12 cellular contexts compared by ENCODE assay signal in the genomic region with DNA sequence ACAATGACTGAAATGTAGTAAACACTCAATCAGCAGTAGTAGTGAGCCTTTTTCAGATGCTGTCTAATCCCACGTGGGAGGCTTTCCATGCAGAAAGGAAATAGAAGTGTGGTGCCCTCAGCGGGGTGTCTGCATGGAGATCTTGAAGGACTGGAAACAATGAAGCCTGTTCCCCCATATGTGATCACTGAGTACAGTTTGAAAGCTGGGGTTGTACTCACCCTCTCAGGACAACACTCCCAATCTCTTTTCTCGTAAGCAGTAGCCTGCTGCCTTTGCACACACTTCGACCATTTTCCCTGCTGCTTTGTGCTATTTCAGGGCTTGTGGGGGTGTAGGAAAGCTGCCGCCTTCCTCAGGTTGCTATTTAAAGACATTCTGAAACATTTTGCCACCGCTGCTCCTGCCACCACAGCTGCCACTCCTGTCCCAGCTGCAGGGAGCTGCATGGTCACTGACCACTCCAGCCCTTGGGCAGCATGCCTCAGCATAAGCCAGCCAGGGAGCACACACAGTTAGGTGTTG. TPM values are rescaled to one million over a fixed set of nuclear protein-coding genes. Genes with fewer than 3 reads are reported as not detected.
DNase-seq lines count a peak whose midpoint lies in the region; ATAC-seq and TF ChIP-seq lines count a peak whose summit lies in the region.
"Had no signal": no experiment of that assay in that cellular context is flagged by ENCODE, and none has a peak within 500 bp of the region (broad histone marks: within the 10 kb centered on the region; RNA-seq: fewer than 3 reads in every experiment).

No MANE protein-coding gene starts in this region.

- no peak overlapping the region for H3K4me3 Mint-ChIP-seq in brain
- H3K4me3 Mint-ChIP-seq: activated CD8-positive, alpha-beta memory T cell treated with anti-CD3 and anti-CD28 coated beads, Interleukin-2, amount 10 ng/mL, durations not matched to agents 7 days and 5 days had no signal

- no peak for DNase-seq in IMR-90
- peak; percentile 93 for DNase-seq in myocyte (ENCODE audit: low read depth)
- no peak for DNase-seq in omental fat pad (ENCODE audit: low spot score)
- no peak for DNase-seq in ureter (ENCODE audit: low spot score)
- no peak for DNase-seq in ovary
- DNase-seq: activated CD8-positive, alpha-beta memory T cell treated with anti-CD3 and anti-CD28 coated beads, Interleukin-2, amount 10 ng/mL, durations not matched to agents 7 days and 5 days; esophagus squamous epithelium; NCI-H187 treated with DMSO at 0.1 percent for 48 hours had no signal

- H3K4ac ChIP-seq in IMR-90 (ENCODE audit: low read depth, low read length) = no peak overlapping the region

- TF ChIP-seq CTCF in IMR-90 (conservative IDR thresholded peaks at IDR 0.05; ENCODE audit: low read depth, low read length) = no peak
- TF ChIP-seq CTCF in brain (conservative IDR thresholded peaks at IDR 0.05) = no peak
- TF ChIP-seq CTCF in omental fat pad (IDR thresholded peaks at IDR 0.05) = no peak
- TF ChIP-seq CTCF in ovary (IDR thresholded peaks at IDR 0.05) = no peak

- H2AK5ac ChIP-seq in IMR-90 (ENCODE audit: low read depth, low read length) = peak overlapping the region; percentile 37; the same call in 1 of the 2 replicates

- H4K20me1 ChIP-seq in BLaER1 = no peaks in the 10 kb centered on the region
- H4K20me1 ChIP-seq in IMR-90 (ENCODE audit: insufficient read depth, low read length) = no peaks in the 10 kb centered on the region

- H3K36me3 ChIP-seq in BLaER1 (no peaks in the 10 kb centered on the region), IMR-90 (ENCODE audit: control insufficient read depth, insufficient read depth, low read length) (no peaks in the 10 kb centered on the region), ovary (no peaks in the 10 kb centered on the region)

- H4K91ac ChIP-seq in IMR-90 (ENCODE audit: insufficient read depth, low read depth, low read length) = no peak overlapping the region

- no peak overlapping the region; the same call in 1 of the 2 replicates for H2BK20ac ChIP-seq in IMR-90 (ENCODE audit: low read depth, low read length)

- H4K8ac ChIP-seq in IMR-90 (ENCODE audit: low read depth in 2 of 2, low read length in 2 of 2) = no peak overlapping the region

- H3K9me3 ChIP-seq in BLaER1 = no peaks in the 10 kb centered on the region
- H3K9me3 ChIP-seq in IMR-90 (ENCODE audit: control insufficient read depth, insufficient read depth, low read length) = no peaks in the 10 kb centered on the region
- H3K9me3 ChIP-seq in ovary = no peaks in the 10 kb centered on the region
- H3K9me3 ChIP-seq: esophagus squamous epithelium had no signal

- intact Hi-C loops in IMR-90 (cut with micrococcal nuclease) = no loop called here
- intact Hi-C loops in ovary (cut with DNase I) = no loop called here

- H3K18ac ChIP-seq in IMR-90 (ENCODE audit: low read depth, low read length) = no peak overlapping the region

- peak overlapping the region in 3 of 5 experiments; percentile 14 to 59 (median 33) for H3K27ac Mint-ChIP-seq in brain
- H3K27ac Mint-ChIP-seq: activated CD8-positive, alpha-beta memory T cell treated with anti-CD3 and anti-CD28 coated beads, Interleukin-2, amount 10 ng/mL, durations not matched to agents 7 days and 5 days; progenitor cell of endocrine pancreas had no signal

- POLR2A ChIA-PET in IMR-90 (lab: Charles Lee; ENCODE audit: unreplicated experiment) = no interaction called here

- BruUV-seq in IMR-90 (replicated peaks; lab: Mats Ljungman, UMichigan) = no TSS peak

- CTCF ChIA-PET in IMR-90 (lab: Yijun Ruan, JAX) = interaction anchor here (0.6 to 1.3 kb wide), 2 partner anchors 9 to 15 kb away, joined by 3 to 6 read pairs; no protein-coding TSS in a partner anchor

- H3K79me1 ChIP-seq in IMR-90 (ENCODE audit: low read depth in 1 of 2, low read length in 2 of 2) = no peaks in the 10 kb centered on the region

- TF ChIP-seq POLR2A in IMR-90 (IDR thresholded peaks at IDR 0.05; ENCODE audit: low read depth, low read length) (no peak), ovary (IDR thresholded peaks at IDR 0.05) (no peak)

- WGBS in IMR-90 (ENCODE audit: extremely low coverage in 2 of 2, insufficient read length in 1 of 2), 2 experiments = no CpG with 5 or more reads among the region's 6 CpGs
- 63 to 76% (median 67%) methylated on average over 6 of the region's 6 CpGs for WGBS in ovary, 3 donors

- H3K27me3 Mint-ChIP-seq in brain = no peaks in the 10 kb centered on the region
- H3K27me3 Mint-ChIP-seq: activated CD8-positive, alpha-beta memory T cell treated with anti-CD3 and anti-CD28 coated beads, Interleukin-2, amount 10 ng/mL, durations not matched to agents 7 days and 5 days; progenitor cell of endocrine pancreas had no signal

- no peak overlapping the region; the same call in 1 of the 2 replicates for H3K27ac ChIP-seq in BLaER1
- H3K27ac ChIP-seq in IMR-90 (ENCODE audit: insufficient read depth, low read length) = no peak overlapping the region
- no peak overlapping the region for H3K27ac ChIP-seq in ovary
- H3K27ac ChIP-seq: esophagus squamous epithelium had no signal

- in situ Hi-C loops in IMR-90 (cut with MboI; ENCODE audit: low sequenced_read_pairs) = no loop called here

- H3K4me1 Mint-ChIP-seq in brain = peaks cover 24% of the 10 kb centered on the region
- H3K4me1 Mint-ChIP-seq: activated CD8-positive, alpha-beta memory T cell treated with anti-CD3 and anti-CD28 coated beads, Interleukin-2, amount 10 ng/mL, durations not matched to agents 7 days and 5 days had no signal

- no peak for TF ChIP-seq RAD21 in IMR-90 (IDR thresholded peaks at IDR 0.05; ENCODE audit: low read length)

- H2BK120ac ChIP-seq in IMR-90 (ENCODE audit: low read depth, low read length) = no peak overlapping the region

- H3K4me1 ChIP-seq in BLaER1 = peaks cover 17% of the 10 kb centered on the region
- H3K4me1 ChIP-seq in IMR-90 (ENCODE audit: control insufficient read depth, insufficient read depth, low read length) = peaks cover 8% of the 10 kb centered on the region
- no peaks in the 10 kb centered on the region for H3K4me1 ChIP-seq in ovary (ENCODE audit: insufficient read depth)

- H3K36me3 Mint-ChIP-seq in brain = peaks cover 3% of the 10 kb centered on the region
- H3K36me3 Mint-ChIP-seq: activated CD8-positive, alpha-beta memory T cell treated with anti-CD3 and anti-CD28 coated beads, Interleukin-2, amount 10 ng/mL, durations not matched to agents 7 days and 5 days had no signal

- ATAC-seq in IMR-90 (ENCODE audit: low read depth) (peak; percentile 19; the same call in 1 of the 2 replicates), HG03354 (IDR thresholded peaks at IDR 0.05; ENCODE audit: poor library complexity, severe bottlenecking, unreplicated experiment) (no peak), omental fat pad (ENCODE audit: low FRiP score) (no peak)
- ATAC-seq: activated CD8-positive, alpha-beta memory T cell treated with anti-CD3 and anti-CD28 coated beads, Interleukin-2, amount 10 ng/mL, durations not matched to agents 7 days and 5 days had no signal

- no peaks in the 10 kb centered on the region for H3K9me3 Mint-ChIP-seq in brain

- no peak for TF ChIP-seq EP300 in ovary (IDR thresholded peaks at IDR 0.05)

- H3K4me2 ChIP-seq in BLaER1 (peak overlapping the region; percentile 60), IMR-90 (ENCODE audit: low read depth, low read length) (no peak overlapping the region)

- no peak overlapping the region; the same call in 1 of the 2 replicates for H3K14ac ChIP-seq in IMR-90 (replicated peaks; ENCODE audit: low read depth, low read length)

- H3K27me3 ChIP-seq in BLaER1 (no peaks in the 10 kb centered on the region), IMR-90 (ENCODE audit: control insufficient read depth, insufficient read depth, low read length) (no peaks in the 10 kb centered on the region), ovary (no peaks in the 10 kb centered on the region)
- H3K27me3 ChIP-seq: esophagus squamous epithelium had no signal

- no peak overlapping the region for H2BK5ac ChIP-seq in IMR-90 (ENCODE audit: low read depth, low read length, poor library complexity, severe bottlenecking)

- dilution Hi-C loops in IMR-90 (cut with HindIII; ENCODE audit: low sequenced_read_pairs, unreplicated experiment) = no loop called here

- peak overlapping the region; percentile 46 for H2AK9ac ChIP-seq in IMR-90 (replicated peaks; ENCODE audit: low read depth, low read length, poor library complexity)

- no peak overlapping the region for H3K56ac ChIP-seq in IMR-90 (ENCODE audit: extremely low read depth, insufficient read depth, low read length)

- H3K23ac ChIP-seq in IMR-90 (ENCODE audit: low read depth, low read length) = no peak overlapping the region

- H4K5ac ChIP-seq in IMR-90 (ENCODE audit: low read depth, low read length) = no peak overlapping the region

- H2BK15ac ChIP-seq in IMR-90 (ENCODE audit: low read depth, low read length) = no peak overlapping the region

- no peak overlapping the region for H3K4me3 ChIP-seq in BLaER1
- no peak overlapping the region for H3K4me3 ChIP-seq in IMR-90 (ENCODE audit: insufficient read depth, low read depth, low read length)
- H3K4me3 ChIP-seq in ovary = no peak overlapping the region
- H3K4me3 ChIP-seq: esophagus squamous epithelium had no signal

- no peak overlapping the region for H2AFZ ChIP-seq in IMR-90 (replicated peaks; ENCODE audit: low read length, poor library complexity)

- H3K9ac ChIP-seq in BLaER1 = no peak overlapping the region
- H3K9ac ChIP-seq in IMR-90 (ENCODE audit: low read depth, low read length) = no peak overlapping the region

- H3K9me1 ChIP-seq in IMR-90 (ENCODE audit: insufficient read depth, low read length) = peaks cover 7% of the 10 kb centered on the region; the same call in 1 of the 2 replicates

TF ChIP-seq in IMR-90, 13 proteins besides CTCF, POLR2A, EP300 and RAD21 (continues in another document):
- TF ChIP-seq RFX5 (IDR thresholded peaks at IDR 0.05; ENCODE audit: low read depth, low read length) = no peak
- TF ChIP-seq, protein P1, sequence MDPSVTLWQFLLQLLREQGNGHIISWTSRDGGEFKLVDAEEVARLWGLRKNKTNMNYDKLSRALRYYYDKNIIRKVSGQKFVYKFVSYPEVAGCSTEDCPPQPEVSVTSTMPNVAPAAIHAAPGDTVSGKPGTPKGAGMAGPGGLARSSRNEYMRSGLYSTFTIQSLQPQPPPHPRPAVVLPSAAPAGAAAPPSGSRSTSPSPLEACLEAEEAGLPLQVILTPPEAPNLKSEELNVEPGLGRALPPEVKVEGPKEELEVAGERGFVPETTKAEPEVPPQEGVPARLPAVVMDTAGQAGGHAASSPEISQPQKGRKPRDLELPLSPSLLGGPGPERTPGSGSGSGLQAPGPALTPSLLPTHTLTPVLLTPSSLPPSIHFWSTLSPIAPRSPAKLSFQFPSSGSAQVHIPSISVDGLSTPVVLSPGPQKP (IDR thresholded peaks at IDR 0.05; ENCODE audit: borderline replicate concordance, low read depth, low read length) = no peak

RNA-seq across cellular contexts. Expression of a gene that starts 40.6 kb away (rescaled TPM):
- total RNA-seq in IMR-90 (2012; rRNA removed) (0.28 and 0.36 TPM in 2 replicates), myocyte (0.08 TPM in 1 of 2 replicates, not detected in the other), omental fat pad (1 to 10 TPM in 2 of 4 donors, under 1 TPM in 2; 0.36 to 2.2 (median 1.2) TPM), ureter (58.9 TPM), ovary (1 to 10 TPM in 6 of 7 donors, under 1 TPM in 1; 0.83 to 3.2 (median 2.0) TPM)
- polyA plus RNA-seq in IMR-90 (2012; rRNA removed) (0.73 and 0.97 TPM in 2 replicates), brain (ENCODE audit: insufficient read depth, low read depth, low replicate concordance) (6.5 TPM), ovary (1 to 10 TPM; 1.1 to 1.3 TPM)
- 0.37 and 0.90 TPM in 2 replicates for polyA plus RNA-seq in IMR-90 (2012; cell fraction: cytosol; rRNA removed)
- 2.4 and 3.3 TPM in 2 replicates for polyA plus RNA-seq in IMR-90 (2012; cell fraction: nucleus; rRNA removed; ENCODE audit: low replicate concordance)
- polyA plus RNA-seq in myocyte (2012) = 1.3 TPM

Comparison
In these comparisons a context has a peak if more than half of its experiments do, and no peak if none do; other contexts are left out.
1. RNA of a gene that starts 40.6 kb away (total RNA-seq): 58.9 TPM in ureter (single experiment); 0.83 to 3.2 TPM in ovary, 0.36 to 2.2 TPM in omental fat pad, 0.28 to 0.36 TPM in IMR-90 and 0.08 TPM in myocyte; every median in the first group is over 10 times any median in the second.